In genomic region chr10:117653170-117653515, GRCh38 we compare ENCODE assay signal across 8 cellular contexts.
DNase-seq lines count a peak whose midpoint lies in the region; ATAC-seq, FAIRE-seq and TF ChIP-seq lines count a peak whose summit lies in the region.

No MANE protein-coding gene starts in this region.

- peaks cover 12% of the 10 kb centered on the region for H3K4me1 ChIP-seq in mammary epithelial cell (ENCODE audit: insufficient read depth, low read length)
- H3K4me1 ChIP-seq in effector memory CD4-positive, alpha-beta T cell (ENCODE audit: control insufficient read depth, insufficient read depth, low read length, poor library complexity, severe bottlenecking), result no peaks in the 10 kb centered on the region

- H3K79me2 ChIP-seq in mammary epithelial cell (ENCODE audit: insufficient read depth, low read length), result no peaks in the 10 kb centered on the region

- H3K27me3 ChIP-seq in mammary epithelial cell (ENCODE audit: insufficient read depth, low read length), result no peaks in the 10 kb centered on the region
- no peaks in the 10 kb centered on the region for H3K27me3 ChIP-seq in effector memory CD4-positive, alpha-beta T cell (replicated peaks; ENCODE audit: control insufficient read depth, insufficient read depth, low read length, poor library complexity, severe bottlenecking)

- in situ Hi-C loops in mammary epithelial cell (cut with MboI; ENCODE audit: low sequenced_read_pairs in 2 of 2), result no loop called here

- H3K4me2 ChIP-seq in mammary epithelial cell (ENCODE audit: insufficient read depth, low read depth, low read length), result no peak overlapping the region

- dilution Hi-C loops in mammary epithelial cell (cut with HindIII; ENCODE audit: low sequenced_read_pairs), result no loop called here

- no peak overlapping the region for H2AFZ ChIP-seq in mammary epithelial cell (ENCODE audit: low read depth, low read length)

- H4K20me1 ChIP-seq in mammary epithelial cell (ENCODE audit: insufficient read depth, low read length), result no peaks in the 10 kb centered on the region

- H3K36me3 ChIP-seq in mammary epithelial cell (ENCODE audit: insufficient read depth, low read length), result no peaks in the 10 kb centered on the region
- H3K36me3 ChIP-seq in effector memory CD4-positive, alpha-beta T cell (ENCODE audit: control insufficient read depth, insufficient read depth, low read length), result no peaks in the 10 kb centered on the region

- FAIRE-seq in GM12891 (lab: Jason Lieb, UNC), result peak; percentile 98

- no peak overlapping the region for H3K4me3 ChIP-seq in mammary epithelial cell (replicated peaks in 1 of 3; ENCODE audit: insufficient read depth in 1 of 3, low read depth in 2 of 3, low read length in 3 of 3)
- H3K4me3 ChIP-seq in effector memory CD4-positive, alpha-beta T cell (ENCODE audit: insufficient read depth, low read depth, low read length, poor library complexity, severe bottlenecking), result no peak overlapping the region

- peaks cover 7% of the 10 kb centered on the region for H3K9me3 ChIP-seq in mammary epithelial cell (replicated peaks; ENCODE audit: insufficient read depth, low read length)
- no peaks in the 10 kb centered on the region for H3K9me3 ChIP-seq in effector memory CD4-positive, alpha-beta T cell (ENCODE audit: control insufficient read depth, low read length)

- peak; percentile 86 for ATAC-seq in GM21529 (IDR thresholded peaks at IDR 0.05; ENCODE audit: unreplicated experiment)

- no peak overlapping the region for H3K9ac ChIP-seq in mammary epithelial cell (ENCODE audit: insufficient read depth, low read length)

- DNase-seq in GM12891 (ENCODE audit: insufficient read length, low spot score) (peak; percentile 27), HK-2 (ENCODE audit: unreplicated experiment) (peak; percentile 43), mammary epithelial cell (peak; percentile 96), NCI-H524 (lab: John Stamatoyannopoulos, UW) (no peak), NCI-H446 (lab: John Stamatoyannopoulos, UW) (no peak)
- DNase-seq in stimulated activated CD8-positive, alpha-beta memory T cell treated with anti-CD3 and anti-CD28 coated beads, Interleukin-7, amount 100 ng/mL, for 48 hours (ENCODE audit: extremely low read depth in 1 of 2, low read depth in 1 of 2), result peak; percentile 4 to 25
- DNase-seq in effector memory CD4-positive, alpha-beta T cell, result no peak

- peak overlapping the region; percentile 60 for H3K27ac ChIP-seq in mammary epithelial cell (ENCODE audit: insufficient read depth, low read depth, low read length)
- no peak overlapping the region for H3K27ac ChIP-seq in effector memory CD4-positive, alpha-beta T cell (ENCODE audit: insufficient read depth, low read length, poor library complexity, severe bottlenecking)

- no TSS peak for BruUV-seq in mammary epithelial cell (replicated peaks; lab: Mats Ljungman, UMichigan)

- intact Hi-C loops in mammary epithelial cell (cut with micrococcal nuclease), result no loop called here

- TF ChIP-seq POLR2A in GM12891 (IDR thresholded peaks at IDR 0.05; ENCODE audit: low read depth, low read length), result no peak

- CTCF ChIA-PET in mammary epithelial cell (lab: Charles Lee; ENCODE audit: low non-redundant PET), result no interaction called here

- no peak for TF ChIP-seq CTCF in mammary epithelial cell (conservative IDR thresholded peaks at IDR 0.05 in 1 of 2, IDR thresholded peaks at IDR 0.05 in 1 of 2; ENCODE audit: extremely low read depth in 1 of 2, insufficient read depth in 1 of 2, low read depth in 1 of 2, low read length in 2 of 2)

TF ChIP-seq in GM12891, 5 proteins besides CTCF, POLR2A, EP300 and RAD21:
- TF ChIP-seq TAF1 (IDR thresholded peaks at IDR 0.05; ENCODE audit: low read depth, low read length), result no peak
- peak; percentile 80 for TF ChIP-seq POU2F2 (IDR thresholded peaks at IDR 0.05; ENCODE audit: low read depth, low read length)
- no peak for TF ChIP-seq POLR2AphosphoS5 (IDR thresholded peaks at IDR 0.05; ENCODE audit: low read depth, low read length)
- TF ChIP-seq SPI1 (IDR thresholded peaks at IDR 0.05; ENCODE audit: low read depth, low read length), result no peak
- TF ChIP-seq PAX5 (IDR thresholded peaks at IDR 0.05; ENCODE audit: insufficient read depth, low read length, severe bottlenecking), result no peak
TF ChIP-seq in GM12891: peak in this region for 1.

Comparison
In these comparisons a context has a peak if more than half of its experiments do, and no peak if none do; other contexts are left out.
1. DNase-seq: peak in GM12891 (single experiment), HK-2 (single experiment), mammary epithelial cell (single experiment) and stimulated activated CD8-positive, alpha-beta memory T cell treated with anti-CD3 and anti-CD28 coated beads, Interleukin-7, amount 100 ng/mL, for 48 hours (2 of 2); none in NCI-H524 (0 of 2), effector memory CD4-positive, alpha-beta T cell (0 of 3) and NCI-H446 (0 of 2).